8 cellular contexts compared by ENCODE assay signal in the genomic region with DNA sequence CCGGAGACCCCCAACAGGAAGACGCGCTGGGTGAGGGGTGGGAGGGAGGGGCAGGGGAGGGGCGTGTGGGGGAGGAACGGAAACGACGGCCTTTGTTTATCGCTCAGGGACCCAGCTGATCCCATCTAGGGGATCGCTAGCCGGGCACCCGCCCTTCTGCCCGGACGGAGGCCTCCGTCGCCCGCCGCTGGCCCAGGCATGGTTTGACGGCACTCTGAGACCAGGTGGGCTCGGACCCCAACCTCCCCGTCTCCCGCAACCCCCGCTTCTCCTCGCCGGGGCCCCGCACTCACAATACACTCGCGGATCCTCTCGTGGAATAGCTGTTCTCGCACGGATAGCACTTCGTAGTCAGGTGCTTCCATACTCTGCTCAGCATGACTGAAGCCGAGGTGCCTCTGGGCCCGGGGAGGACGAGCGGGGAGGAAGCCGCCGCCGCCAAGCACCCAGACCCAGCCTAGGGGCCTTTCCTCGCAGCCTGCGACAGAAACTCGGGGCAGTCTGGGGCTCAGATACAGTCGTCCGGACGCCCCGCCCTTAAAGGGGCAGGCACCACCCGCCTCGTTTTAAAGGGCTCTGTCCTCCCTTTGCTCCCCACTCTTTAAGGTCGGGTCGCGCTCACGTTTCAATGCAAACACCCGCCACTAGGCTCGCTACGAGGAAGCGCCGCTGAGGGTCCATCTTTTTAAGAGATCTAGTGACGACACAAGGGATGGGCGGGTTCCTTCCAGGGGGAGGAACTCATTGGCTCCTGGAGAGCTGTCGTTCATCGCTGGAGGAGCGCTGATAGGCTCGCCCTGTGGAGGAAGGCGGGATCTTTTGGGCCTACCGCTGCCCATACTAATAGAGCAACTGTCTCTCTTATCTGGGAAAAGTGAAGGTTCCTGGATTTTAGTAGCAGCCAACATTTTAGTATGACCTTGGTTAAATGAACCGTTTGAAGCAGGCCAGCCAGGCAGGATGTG. TPM values are rescaled to one million over a fixed set of nuclear protein-coding genes. Genes with fewer than 3 reads are reported as not detected.
DNase-seq lines count a peak whose midpoint lies in the region; ATAC-seq and TF ChIP-seq lines count a peak whose summit lies in the region.

A gene with protein sequence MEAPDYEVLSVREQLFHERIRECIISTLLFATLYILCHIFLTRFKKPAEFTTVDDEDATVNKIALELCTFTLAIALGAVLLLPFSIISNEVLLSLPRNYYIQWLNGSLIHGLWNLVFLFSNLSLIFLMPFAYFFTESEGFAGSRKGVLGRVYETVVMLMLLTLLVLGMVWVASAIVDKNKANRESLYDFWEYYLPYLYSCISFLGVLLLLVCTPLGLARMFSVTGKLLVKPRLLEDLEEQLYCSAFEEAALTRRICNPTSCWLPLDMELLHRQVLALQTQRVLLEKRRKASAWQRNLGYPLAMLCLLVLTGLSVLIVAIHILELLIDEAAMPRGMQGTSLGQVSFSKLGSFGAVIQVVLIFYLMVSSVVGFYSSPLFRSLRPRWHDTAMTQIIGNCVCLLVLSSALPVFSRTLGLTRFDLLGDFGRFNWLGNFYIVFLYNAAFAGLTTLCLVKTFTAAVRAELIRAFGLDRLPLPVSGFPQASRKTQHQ (minus strand): TSS at position 657 of the 965 bp plus-strand sequence. CDS start 292 bp downstream, at position 365.

- WGBS in heart right ventricle, 2 donors: 0 to 1% methylated on average over 65 of the region's 65 CpGs

- intact Hi-C loops in heart right ventricle (cut with DNase I): loop anchor here in 3 of 10 donors (1.0 to 5.0 kb wide), 3 partner anchors 20 to 124 kb away; no protein-coding TSS in a partner anchor
- intact Hi-C loops in posterior vena cava (cut with DNase I): no loop called here
- intact Hi-C loops in upper lobe of right lung (cut with DNase I): no loop called here

- no peaks in the 10 kb centered on the region for H3K36me3 Mint-ChIP-seq in T-helper 1 cell treated with Interleukin-12 subunit alpha and Interleukin-12 subunit beta and Interleukin-4 antibody, amounts not matched to agents 30 μg/mL and 1 μg/mL, for 36 hours (ENCODE audit: low read depth)

- H3K4me1 ChIP-seq in heart right ventricle (peaks cover 13 to 52% (median 48%) of the 10 kb centered on the region in 9 donors), upper lobe of right lung (peaks cover 31% of the 10 kb centered on the region)

- H3K27ac Mint-ChIP-seq in T-helper 1 cell treated with Interleukin-12 subunit alpha and Interleukin-12 subunit beta and Interleukin-4 antibody, amounts not matched to agents 30 μg/mL and 1 μg/mL, for 36 hours: peak within 1 kb of the TSS; percentile 94

- H3K27ac ChIP-seq in heart right ventricle: peak within 1 kb of the TSS; percentile 93 to 100 (median 98)
- H3K27ac ChIP-seq in upper lobe of right lung: peak within 1 kb of the TSS; percentile 93

- TF ChIP-seq CTCF in GM13977 (IDR thresholded peaks at IDR 0.05; ENCODE audit: extremely low read depth, insufficient read depth, missing control alignments) (peak; percentile 41), heart right ventricle (IDR thresholded peaks at IDR 0.05) (peak in 8 of 9 donors; percentile 37 to 64 (median 53)), upper lobe of right lung (IDR thresholded peaks at IDR 0.05) (peak; percentile 55)

- H3K36me3 ChIP-seq in heart right ventricle (peaks cover 0 to 21% (median 0%) of the 10 kb centered on the region in 9 donors), upper lobe of right lung (peaks cover 5% of the 10 kb centered on the region)

- peak within 1 kb of the TSS; percentile 67 to 100 (median 93) for H3K4me3 ChIP-seq in heart right ventricle
- peak within 1 kb of the TSS; percentile 72 for H3K4me3 ChIP-seq in upper lobe of right lung

- H3K27me3 Mint-ChIP-seq in T-helper 1 cell treated with Interleukin-12 subunit alpha and Interleukin-12 subunit beta and Interleukin-4 antibody, amounts not matched to agents 30 μg/mL and 1 μg/mL, for 36 hours (ENCODE audit: low read depth): no peaks in the 10 kb centered on the region

- ATAC-seq in HG02884 (IDR thresholded peaks at IDR 0.05; ENCODE audit: unreplicated experiment) (peak; percentile 97), heart right ventricle (peak; percentile 96 to 98 (median 97)), upper lobe of right lung (peak; percentile 97)

- H3K4me3 Mint-ChIP-seq in T-helper 1 cell treated with Interleukin-12 subunit alpha and Interleukin-12 subunit beta and Interleukin-4 antibody, amounts not matched to agents 30 μg/mL and 1 μg/mL, for 36 hours: peak within 1 kb of the TSS; percentile 97

- no peaks in the 10 kb centered on the region for H3K27me3 ChIP-seq in heart right ventricle
- H3K27me3 ChIP-seq in upper lobe of right lung: no peaks in the 10 kb centered on the region

- in situ Hi-C loops in GM13977 (cut with MboI; ENCODE audit: low pct_unique_long_range_greater_than_20kb, low sequenced_read_pairs, unreplicated experiment): no loop called here

- H3K9me3 Mint-ChIP-seq in T-helper 1 cell treated with Interleukin-12 subunit alpha and Interleukin-12 subunit beta and Interleukin-4 antibody, amounts not matched to agents 30 μg/mL and 1 μg/mL, for 36 hours: no peaks in the 10 kb centered on the region

- H3K9me3 ChIP-seq in heart right ventricle (no peaks in the 10 kb centered on the region), upper lobe of right lung (no peaks in the 10 kb centered on the region)

- DNase-seq in GM13977 (ENCODE audit: low spot score) (peak; percentile 98), NCI-H1694 (lab: John Stamatoyannopoulos, UW) (peak; percentile 98), amniotic stem cell (lab: John Stamatoyannopoulos, UW) (peak; percentile 99), heart right ventricle (peak; percentile 92 to 98), posterior vena cava (ENCODE audit: low spot score) (peak; percentile 98), upper lobe of right lung (peak; percentile 95)

- H3K4me1 Mint-ChIP-seq in T-helper 1 cell treated with Interleukin-12 subunit alpha and Interleukin-12 subunit beta and Interleukin-4 antibody, amounts not matched to agents 30 μg/mL and 1 μg/mL, for 36 hours (ENCODE audit: low read depth): peaks cover 30% of the 10 kb centered on the region

RNA-seq across cellular contexts. Expression of the gene that starts here (rescaled TPM):
- 10 to 100 TPM; 21.5 to 51.8 (median 30.8) TPM for total RNA-seq in heart right ventricle
- 10 to 100 TPM; 24.8 to 47.0 TPM for polyA plus RNA-seq in heart right ventricle
- total RNA-seq in posterior vena cava: 10 to 100 TPM; 37.7 to 40.8 TPM
- total RNA-seq in upper lobe of right lung: 54.3 TPM

Comparison
In these comparisons a context has a peak if more than half of its experiments do, and no peak if none do; other contexts are left out.
1. Peak in every context shown above with its lines: DNase-seq, ATAC-seq, H3K4me3 ChIP-seq and H3K27ac ChIP-seq.